In genomic region chr5:77852514-77853352, GRCh38 we compare ENCODE assay signal across 8 cellular contexts.
DNase-seq lines count a peak whose midpoint lies in the region; ATAC-seq and TF ChIP-seq lines count a peak whose summit lies in the region.

No MANE protein-coding gene starts in this region.

- peak; percentile 74 for ATAC-seq in GM19438 (IDR thresholded peaks at IDR 0.05; ENCODE audit: low read depth, unreplicated experiment)

- no peaks in the 10 kb centered on the region for H3K9me3 ChIP-seq in mononuclear cell (ENCODE audit: low read depth, low read length)

- H3K4me1 ChIP-seq in mononuclear cell (ENCODE audit: insufficient read depth, low read length): peaks cover 22% of the 10 kb centered on the region

- no peak for TF ChIP-seq CTCF in epithelial cell of proximal tubule (conservative IDR thresholded peaks at IDR 0.05; ENCODE audit: low read depth, low read length)

- H3K27me3 ChIP-seq in mononuclear cell (ENCODE audit: insufficient read depth, low read length): peaks cover 74% of the 10 kb centered on the region

- DNase-seq in COLO668 (lab: John Stamatoyannopoulos, UW; ENCODE audit: unreplicated experiment) (peak; percentile 41), HuH-7 (ENCODE audit: low spot score) (peak; percentile 86), epithelial cell of proximal tubule (ENCODE audit: low read depth) (peak; percentile 87), superior temporal gyrus (ENCODE audit: extremely low spot score) (peak; percentile 70)
- DNase-seq in activated CD4-positive, alpha-beta T cell treated with anti-CD3 and anti-CD28 coated beads for 48 hours: peak; percentile 35
- DNase-seq in effector CD4-positive, alpha-beta T cell: no peak

- H3K4me3 ChIP-seq in epithelial cell of proximal tubule (ENCODE audit: low read depth, low read length) (peak overlapping the region; percentile 63), mononuclear cell (ENCODE audit: low read length) (peak overlapping the region; percentile 33)
